1 cellular context compared by ENCODE assay signal in the genomic region with DNA sequence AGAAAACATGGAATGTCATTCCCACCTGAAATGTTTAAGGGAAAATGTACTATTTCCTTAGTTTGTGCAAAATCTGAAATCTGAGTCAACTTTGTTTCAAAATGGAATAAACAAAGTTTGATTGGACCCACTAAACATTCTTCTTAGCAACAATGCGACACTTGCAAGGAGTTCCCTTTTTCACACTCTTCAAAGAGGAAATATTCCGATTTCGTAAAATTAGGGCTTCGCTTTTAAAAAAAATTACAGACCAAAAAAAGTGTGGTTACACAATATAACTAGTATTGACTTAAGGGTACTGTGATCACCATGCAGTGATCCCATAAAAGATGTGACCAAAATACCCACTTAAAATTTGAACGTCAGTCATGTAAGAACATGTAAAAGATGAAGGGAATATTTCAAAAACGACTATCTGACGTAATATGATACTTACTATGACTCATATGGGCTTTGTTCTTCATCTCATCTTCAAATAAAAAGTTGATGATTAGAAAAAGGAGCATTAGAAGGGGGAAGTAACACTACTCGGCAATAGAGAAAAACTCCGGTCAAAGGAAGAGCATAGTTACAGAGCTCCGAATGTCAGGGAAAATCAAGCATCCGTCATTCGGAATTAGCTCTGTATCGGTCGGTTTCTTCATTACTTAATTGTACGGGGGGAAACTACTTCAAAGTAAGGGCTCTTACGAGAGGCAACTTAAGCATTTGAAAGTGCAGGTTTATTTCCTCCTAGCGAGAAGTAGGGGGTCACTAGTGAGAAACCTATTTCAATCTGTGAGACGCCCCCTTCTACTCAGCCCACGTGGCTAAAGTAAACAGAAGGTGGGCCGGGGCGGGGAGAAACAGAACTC.
TF ChIP-seq lines count a peak whose summit lies in the region.

No MANE protein-coding gene starts in this region.

TF ChIP-seq in GM12878, 131 proteins besides CTCF, POLR2A, EP300 and RAD21 (continued from another document and continues in another):
- TF ChIP-seq ZNF217 (IDR thresholded peaks at IDR 0.05) (no peak), IRF4 (IDR thresholded peaks at IDR 0.05; ENCODE audit: low read depth, low read length) (0 out of 2 replicates have a peak, but pooled peaks have one; percentile 4), ATF7 (IDR thresholded peaks at IDR 0.05; ENCODE audit: low read depth) (peak; percentile 74), MTA2 (IDR thresholded peaks at IDR 0.05; ENCODE audit: low read depth) (peak; percentile 31; the same call in 1 of the 2 replicates), RB1 (IDR thresholded peaks at IDR 0.05; ENCODE audit: borderline replicate concordance) (no peak), FOXK2 (IDR thresholded peaks at IDR 0.05) (no peak), TAF1 (IDR thresholded peaks at IDR 0.05; ENCODE audit: borderline replicate concordance, low read depth, low read length) (no peak), NR2F1 (conservative IDR thresholded peaks at IDR 0.05) (no peak), SMAD5 (IDR thresholded peaks at IDR 0.05; ENCODE audit: low read depth) (0 out of 2 replicates have a peak, but pooled peaks have one; percentile 55), BACH1 (IDR thresholded peaks at IDR 0.05; ENCODE audit: borderline replicate concordance) (no peak), USF2 (IDR thresholded peaks at IDR 0.05; ENCODE audit: borderline replicate concordance, low read depth, low read length) (no peak), GATAD2B (conservative IDR thresholded peaks at IDR 0.05; ENCODE audit: low read depth) (no peak), KLF5 (IDR thresholded peaks at IDR 0.05; ENCODE audit: partially characterized antibody) (no peak), RCOR1 (conservative IDR thresholded peaks at IDR 0.05; ENCODE audit: low read depth, low read length) (no peak), NFXL1 (IDR thresholded peaks at IDR 0.05; ENCODE audit: borderline replicate concordance) (no peak), GABPA (IDR thresholded peaks at IDR 0.05; ENCODE audit: low read depth) (0 out of 2 replicates have a peak, but pooled peaks have one; percentile 25), ETV6 (conservative IDR thresholded peaks at IDR 0.05 in 1 of 2, IDR thresholded peaks at IDR 0.05 in 1 of 2; ENCODE audit: borderline replicate concordance in 1 of 2, low read depth in 1 of 2) (peak in 1 of 2 experiments; percentile 62; a peak in 1 of 4 replicates), EED (IDR thresholded peaks at IDR 0.05; ENCODE audit: low read depth) (no peak), IKZF1 (conservative IDR thresholded peaks at IDR 0.05) (no peak), TBL1XR1 (IDR thresholded peaks at IDR 0.05; ENCODE audit: low read depth, low read length) (no peak), BCL3 (IDR thresholded peaks at IDR 0.05; ENCODE audit: borderline replicate concordance, insufficient read depth, low read depth, low read length, poor library complexity, severe bottlenecking) (no peak), BCL11A (IDR thresholded peaks at IDR 0.05; ENCODE audit: low read depth, low read length) (no peak), SMC3 (IDR thresholded peaks at IDR 0.05; ENCODE audit: borderline replicate concordance, low read length) (no peak), ZZZ3 (IDR thresholded peaks at IDR 0.05; ENCODE audit: control insufficient read depth, insufficient read length, low read depth) (no peak), CBFB (IDR thresholded peaks at IDR 0.05; ENCODE audit: low read depth) (0 out of 2 replicates have a peak, but pooled peaks have one; percentile 29), SREBF1 (IDR thresholded peaks at IDR 0.05; ENCODE audit: low read length) (no peak), SPI1 (IDR thresholded peaks at IDR 0.05; ENCODE audit: borderline replicate concordance, insufficient read depth, low read depth, low read length) (peak; percentile 45; the same call in 1 of the 2 replicates), ZNF384 (IDR thresholded peaks at IDR 0.05; ENCODE audit: borderline replicate concordance, low read depth, low read length) (no peak), ZBED1 (IDR thresholded peaks at IDR 0.05; ENCODE audit: borderline replicate concordance) (peak; percentile 47; the same call in 1 of the 2 replicates)
- TF ChIP-seq, protein P1, sequence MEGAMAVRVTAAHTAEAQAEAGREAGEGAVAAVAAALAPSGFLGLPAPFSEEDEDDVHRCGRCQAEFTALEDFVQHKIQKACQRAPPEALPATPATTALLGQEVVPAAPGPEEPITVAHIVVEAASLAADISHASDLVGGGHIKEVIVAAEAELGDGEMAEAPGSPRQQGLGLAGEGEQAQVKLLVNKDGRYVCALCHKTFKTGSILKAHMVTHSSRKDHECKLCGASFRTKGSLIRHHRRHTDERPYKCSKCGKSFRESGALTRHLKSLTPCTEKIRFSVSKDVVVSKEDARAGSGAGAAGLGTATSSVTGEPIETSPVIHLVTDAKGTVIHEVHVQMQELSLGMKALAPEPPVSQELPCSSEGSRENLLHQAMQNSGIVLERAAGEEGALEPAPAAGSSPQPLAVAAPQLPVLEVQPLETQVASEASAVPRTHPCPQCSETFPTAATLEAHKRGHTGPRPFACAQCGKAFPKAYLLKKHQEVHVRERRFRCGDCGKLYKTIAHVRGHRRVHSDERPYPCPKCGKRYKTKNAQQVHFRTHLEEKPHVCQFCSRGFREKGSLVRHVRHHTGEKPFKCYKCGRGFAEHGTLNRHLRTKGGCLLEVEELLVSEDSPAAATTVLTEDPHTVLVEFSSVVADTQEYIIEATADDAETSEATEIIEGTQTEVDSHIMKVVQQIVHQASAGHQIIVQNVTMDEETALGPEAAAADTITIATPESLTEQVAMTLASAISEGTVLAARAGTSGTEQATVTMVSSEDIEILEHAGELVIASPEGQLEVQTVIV (IDR thresholded peaks at IDR 0.05; ENCODE audit: borderline replicate concordance, partially characterized antibody): no peak
- TF ChIP-seq, protein P2, sequence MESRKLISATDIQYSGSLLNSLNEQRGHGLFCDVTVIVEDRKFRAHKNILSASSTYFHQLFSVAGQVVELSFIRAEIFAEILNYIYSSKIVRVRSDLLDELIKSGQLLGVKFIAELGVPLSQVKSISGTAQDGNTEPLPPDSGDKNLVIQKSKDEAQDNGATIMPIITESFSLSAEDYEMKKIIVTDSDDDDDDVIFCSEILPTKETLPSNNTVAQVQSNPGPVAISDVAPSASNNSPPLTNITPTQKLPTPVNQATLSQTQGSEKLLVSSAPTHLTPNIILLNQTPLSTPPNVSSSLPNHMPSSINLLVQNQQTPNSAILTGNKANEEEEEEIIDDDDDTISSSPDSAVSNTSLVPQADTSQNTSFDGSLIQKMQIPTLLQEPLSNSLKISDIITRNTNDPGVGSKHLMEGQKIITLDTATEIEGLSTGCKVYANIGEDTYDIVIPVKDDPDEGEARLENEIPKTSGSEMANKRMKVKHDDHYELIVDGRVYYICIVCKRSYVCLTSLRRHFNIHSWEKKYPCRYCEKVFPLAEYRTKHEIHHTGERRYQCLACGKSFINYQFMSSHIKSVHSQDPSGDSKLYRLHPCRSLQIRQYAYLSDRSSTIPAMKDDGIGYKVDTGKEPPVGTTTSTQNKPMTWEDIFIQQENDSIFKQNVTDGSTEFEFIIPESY (IDR thresholded peaks at IDR 0.05): no peak
- TF ChIP-seq, protein P3, sequence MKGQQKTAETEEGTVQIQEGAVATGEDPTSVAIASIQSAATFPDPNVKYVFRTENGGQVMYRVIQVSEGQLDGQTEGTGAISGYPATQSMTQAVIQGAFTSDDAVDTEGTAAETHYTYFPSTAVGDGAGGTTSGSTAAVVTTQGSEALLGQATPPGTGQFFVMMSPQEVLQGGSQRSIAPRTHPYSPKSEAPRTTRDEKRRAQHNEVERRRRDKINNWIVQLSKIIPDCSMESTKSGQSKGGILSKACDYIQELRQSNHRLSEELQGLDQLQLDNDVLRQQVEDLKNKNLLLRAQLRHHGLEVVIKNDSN (IDR thresholded peaks at IDR 0.05; ENCODE audit: borderline replicate concordance, extremely low read length, insufficient read depth, low read depth, low read length): no peak
- TF ChIP-seq, protein P4, sequence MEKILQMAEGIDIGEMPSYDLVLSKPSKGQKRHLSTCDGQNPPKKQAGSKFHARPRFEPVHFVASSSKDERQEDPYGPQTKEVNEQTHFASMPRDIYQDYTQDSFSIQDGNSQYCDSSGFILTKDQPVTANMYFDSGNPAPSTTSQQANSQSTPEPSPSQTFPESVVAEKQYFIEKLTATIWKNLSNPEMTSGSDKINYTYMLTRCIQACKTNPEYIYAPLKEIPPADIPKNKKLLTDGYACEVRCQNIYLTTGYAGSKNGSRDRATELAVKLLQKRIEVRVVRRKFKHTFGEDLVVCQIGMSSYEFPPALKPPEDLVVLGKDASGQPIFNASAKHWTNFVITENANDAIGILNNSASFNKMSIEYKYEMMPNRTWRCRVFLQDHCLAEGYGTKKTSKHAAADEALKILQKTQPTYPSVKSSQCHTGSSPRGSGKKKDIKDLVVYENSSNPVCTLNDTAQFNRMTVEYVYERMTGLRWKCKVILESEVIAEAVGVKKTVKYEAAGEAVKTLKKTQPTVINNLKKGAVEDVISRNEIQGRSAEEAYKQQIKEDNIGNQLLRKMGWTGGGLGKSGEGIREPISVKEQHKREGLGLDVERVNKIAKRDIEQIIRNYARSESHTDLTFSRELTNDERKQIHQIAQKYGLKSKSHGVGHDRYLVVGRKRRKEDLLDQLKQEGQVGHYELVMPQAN (conservative IDR thresholded peaks at IDR 0.05): no peak
- TF ChIP-seq, protein P5, sequence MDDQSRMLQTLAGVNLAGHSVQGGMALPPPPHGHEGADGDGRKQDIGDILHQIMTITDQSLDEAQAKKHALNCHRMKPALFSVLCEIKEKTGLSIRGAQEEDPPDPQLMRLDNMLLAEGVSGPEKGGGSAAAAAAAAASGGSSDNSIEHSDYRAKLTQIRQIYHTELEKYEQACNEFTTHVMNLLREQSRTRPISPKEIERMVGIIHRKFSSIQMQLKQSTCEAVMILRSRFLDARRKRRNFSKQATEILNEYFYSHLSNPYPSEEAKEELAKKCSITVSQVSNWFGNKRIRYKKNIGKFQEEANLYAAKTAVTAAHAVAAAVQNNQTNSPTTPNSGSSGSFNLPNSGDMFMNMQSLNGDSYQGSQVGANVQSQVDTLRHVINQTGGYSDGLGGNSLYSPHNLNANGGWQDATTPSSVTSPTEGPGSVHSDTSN (IDR thresholded peaks at IDR 0.05; ENCODE audit: insufficient replicate concordance, low read depth, low read length): no peak
- TF ChIP-seq, protein P6, sequence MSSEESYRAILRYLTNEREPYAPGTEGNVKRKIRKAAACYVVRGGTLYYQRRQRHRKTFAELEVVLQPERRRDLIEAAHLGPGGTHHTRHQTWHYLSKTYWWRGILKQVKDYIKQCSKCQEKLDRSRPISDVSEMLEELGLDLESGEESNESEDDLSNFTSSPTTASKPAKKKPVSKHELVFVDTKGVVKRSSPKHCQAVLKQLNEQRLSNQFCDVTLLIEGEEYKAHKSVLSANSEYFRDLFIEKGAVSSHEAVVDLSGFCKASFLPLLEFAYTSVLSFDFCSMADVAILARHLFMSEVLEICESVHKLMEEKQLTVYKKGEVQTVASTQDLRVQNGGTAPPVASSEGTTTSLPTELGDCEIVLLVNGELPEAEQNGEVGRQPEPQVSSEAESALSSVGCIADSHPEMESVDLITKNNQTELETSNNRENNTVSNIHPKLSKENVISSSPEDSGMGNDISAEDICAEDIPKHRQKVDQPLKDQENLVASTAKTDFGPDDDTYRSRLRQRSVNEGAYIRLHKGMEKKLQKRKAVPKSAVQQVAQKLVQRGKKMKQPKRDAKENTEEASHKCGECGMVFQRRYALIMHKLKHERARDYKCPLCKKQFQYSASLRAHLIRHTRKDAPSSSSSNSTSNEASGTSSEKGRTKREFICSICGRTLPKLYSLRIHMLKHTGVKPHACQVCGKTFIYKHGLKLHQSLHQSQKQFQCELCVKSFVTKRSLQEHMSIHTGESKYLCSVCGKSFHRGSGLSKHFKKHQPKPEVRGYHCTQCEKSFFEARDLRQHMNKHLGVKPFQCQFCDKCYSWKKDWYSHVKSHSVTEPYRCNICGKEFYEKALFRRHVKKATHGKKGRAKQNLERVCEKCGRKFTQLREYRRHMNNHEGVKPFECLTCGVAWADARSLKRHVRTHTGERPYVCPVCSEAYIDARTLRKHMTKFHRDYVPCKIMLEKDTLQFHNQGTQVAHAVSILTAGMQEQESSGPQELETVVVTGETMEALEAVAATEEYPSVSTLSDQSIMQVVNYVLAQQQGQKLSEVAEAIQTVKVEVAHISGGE (CRISPR knock-in tag; IDR thresholded peaks at IDR 0.05): no peak
- TF ChIP-seq, protein P7, sequence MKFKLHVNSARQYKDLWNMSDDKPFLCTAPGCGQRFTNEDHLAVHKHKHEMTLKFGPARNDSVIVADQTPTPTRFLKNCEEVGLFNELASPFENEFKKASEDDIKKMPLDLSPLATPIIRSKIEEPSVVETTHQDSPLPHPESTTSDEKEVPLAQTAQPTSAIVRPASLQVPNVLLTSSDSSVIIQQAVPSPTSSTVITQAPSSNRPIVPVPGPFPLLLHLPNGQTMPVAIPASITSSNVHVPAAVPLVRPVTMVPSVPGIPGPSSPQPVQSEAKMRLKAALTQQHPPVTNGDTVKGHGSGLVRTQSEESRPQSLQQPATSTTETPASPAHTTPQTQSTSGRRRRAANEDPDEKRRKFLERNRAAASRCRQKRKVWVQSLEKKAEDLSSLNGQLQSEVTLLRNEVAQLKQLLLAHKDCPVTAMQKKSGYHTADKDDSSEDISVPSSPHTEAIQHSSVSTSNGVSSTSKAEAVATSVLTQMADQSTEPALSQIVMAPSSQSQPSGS (IDR thresholded peaks at IDR 0.05; ENCODE audit: low read length): peak; percentile 55; the same call in 1 of the 2 replicates
